13 cellular contexts compared by ENCODE assay signal in genomic region chr2:85505551-85506238, GRCh38. TPM values are rescaled to one million over a fixed set of nuclear protein-coding genes. Genes with fewer than 3 reads are reported as not detected.
DNase-seq lines count a peak whose midpoint lies in the region; ATAC-seq, FAIRE-seq and TF ChIP-seq lines count a peak whose summit lies in the region.
"Had no signal": no experiment of that assay in that cellular context is flagged by ENCODE, and none has a peak within 500 bp of the region (broad histone marks: within the 10 kb centered on the region; RNA-seq: fewer than 3 reads in every experiment).

No MANE protein-coding gene starts in this region.

- no peaks in the 10 kb centered on the region for H4K20me1 ChIP-seq in keratinocyte (ENCODE audit: control insufficient read depth, extremely low read depth, insufficient read depth, low read length)

- no peak for DNase-seq in Peyer's patch
- no peak for DNase-seq in keratinocyte (ENCODE audit: low read depth, low spot score)
- DNase-seq in thyroid gland, result no peak
- no peak for DNase-seq in RCC 7860 (ENCODE audit: low spot score)
- no peak for DNase-seq in NCI-H748 treated with DMSO at 0.1 percent for 48 hours (lab: John Stamatoyannopoulos, UW)
- DNase-seq: activated CD8-positive, alpha-beta T cell treated with anti-CD3 and anti-CD28 coated beads, Interleukin-2, amount 10 ng/mL, durations not matched to agents 7 days and 5 days; CD8-positive, alpha-beta memory T cell; GF-D8; H9; naive B cell had no signal

- peak overlapping the region; percentile 3 to 75 (median 34) for H3K27ac ChIP-seq in Peyer's patch
- peak overlapping the region; percentile 91 for H3K27ac ChIP-seq in keratinocyte (ENCODE audit: control insufficient read depth, insufficient read depth, low read length)
- H3K27ac ChIP-seq in thyroid gland, result peak overlapping the region in 2 of 3 donors; percentile 56 to 64

- H3K79me2 ChIP-seq in keratinocyte (ENCODE audit: control insufficient read depth, insufficient read depth, low read length), result no peaks in the 10 kb centered on the region

- no peaks in the 10 kb centered on the region for H3K27me3 ChIP-seq in Peyer's patch
- no peaks in the 10 kb centered on the region for H3K27me3 ChIP-seq in keratinocyte (ENCODE audit: control insufficient read depth, extremely low read depth, insufficient read depth, low read length)
- H3K27me3 ChIP-seq in thyroid gland, result no peaks in the 10 kb centered on the region

- peaks cover 0 to 26% (median 3%) of the 10 kb centered on the region in 4 donors for H3K4me1 ChIP-seq in Peyer's patch
- peaks cover 37% of the 10 kb centered on the region for H3K4me1 ChIP-seq in keratinocyte (ENCODE audit: control insufficient read depth, extremely low read depth, insufficient read depth, low read length)
- H3K4me1 ChIP-seq in thyroid gland, result peaks cover 3 to 34% of the 10 kb centered on the region in 2 donors

- no peak overlapping the region for H3K4me3 ChIP-seq in Peyer's patch
- H3K4me3 ChIP-seq in keratinocyte (ENCODE audit: control insufficient read depth in 2 of 3, extremely low read depth in 1 of 3, insufficient read depth in 2 of 3, low read depth in 1 of 3, low read length in 3 of 3), result no peak overlapping the region
- H3K4me3 ChIP-seq in thyroid gland (replicated peaks in 1 of 3), result no peak overlapping the region

- no peak overlapping the region for H3K4me3 Mint-ChIP-seq in brain
- H3K4me3 Mint-ChIP-seq: activated CD8-positive, alpha-beta T cell treated with anti-CD3 and anti-CD28 coated beads, Interleukin-2, amount 10 ng/mL, durations not matched to agents 7 days and 5 days; CD8-positive, alpha-beta memory T cell; central memory CD8-positive, alpha-beta T cell; H9; naive B cell had no signal

- dilution Hi-C loops in keratinocyte (cut with MboI; ENCODE audit: extremely low pct_ligation_motif_present, low sequenced_read_pairs), result no loop called here

- H3K36me3 Mint-ChIP-seq in brain, result no peaks in the 10 kb centered on the region
- H3K36me3 Mint-ChIP-seq: CD8-positive, alpha-beta memory T cell; naive B cell had no signal

- 81 to 85% methylated on average over 10 of the region's 10 CpGs for WGBS in thyroid gland, 2 donors

- ATAC-seq in GM19324 (IDR thresholded peaks at IDR 0.05; ENCODE audit: low FRiP score, unreplicated experiment), result no peak
- ATAC-seq: activated CD8-positive, alpha-beta T cell treated with anti-CD3 and anti-CD28 coated beads, Interleukin-2, amount 10 ng/mL, durations not matched to agents 7 days and 5 days had no signal

- intact Hi-C loops in thyroid gland (cut with DNase I), result no loop called here

- no peaks in the 10 kb centered on the region for H3K9me1 ChIP-seq in keratinocyte (ENCODE audit: control insufficient read depth, extremely low read depth, insufficient read depth, low read length)

- no peaks in the 10 kb centered on the region for H3K36me3 ChIP-seq in Peyer's patch
- no peaks in the 10 kb centered on the region for H3K36me3 ChIP-seq in keratinocyte (ENCODE audit: control insufficient read depth in 2 of 2, extremely low read depth in 1 of 2, insufficient read depth in 2 of 2, low read length in 2 of 2)
- no peaks in the 10 kb centered on the region for H3K36me3 ChIP-seq in thyroid gland

- FAIRE-seq in keratinocyte (lab: Jason Lieb, UNC) (no peak), RCC 7860 (lab: Jason Lieb, UNC) (no peak)

- TF ChIP-seq POLR2A in Peyer's patch (IDR thresholded peaks at IDR 0.05), result no peak
- no peak for TF ChIP-seq POLR2A in thyroid gland (IDR thresholded peaks at IDR 0.05)

- H3K4me1 Mint-ChIP-seq in brain, result peaks cover 21% of the 10 kb centered on the region
- H3K4me1 Mint-ChIP-seq: CD8-positive, alpha-beta memory T cell; central memory CD8-positive, alpha-beta T cell had no signal

- no peak overlapping the region for H2AFZ ChIP-seq in keratinocyte (ENCODE audit: control insufficient read depth, low read length)

- H3K9ac ChIP-seq in keratinocyte (ENCODE audit: control insufficient read depth, extremely low read depth, insufficient read depth, low read length), result peak overlapping the region; percentile 34

- peaks cover 4% of the 10 kb centered on the region for H3K27me3 Mint-ChIP-seq in brain
- H3K27me3 Mint-ChIP-seq: central memory CD8-positive, alpha-beta T cell had no signal

- peak overlapping the region; percentile 31 for H3K4me2 ChIP-seq in keratinocyte (ENCODE audit: control insufficient read depth, extremely low read depth, insufficient read depth, low read depth, low read length)

- peak overlapping the region in 3 of 5 experiments; percentile 3 to 82 (median 52) for H3K27ac Mint-ChIP-seq in brain
- H3K27ac Mint-ChIP-seq: activated CD8-positive, alpha-beta T cell treated with anti-CD3 and anti-CD28 coated beads, Interleukin-2, amount 10 ng/mL, durations not matched to agents 7 days and 5 days; H9; naive B cell had no signal

- no peaks in the 10 kb centered on the region for H3K9me3 ChIP-seq in Peyer's patch
- H3K9me3 ChIP-seq in keratinocyte (ENCODE audit: control insufficient read depth, low read depth, low read length), result no peaks in the 10 kb centered on the region
- no peaks in the 10 kb centered on the region for H3K9me3 ChIP-seq in thyroid gland

- TF ChIP-seq CTCF in Peyer's patch (IDR thresholded peaks at IDR 0.05) (no peak), brain (conservative IDR thresholded peaks at IDR 0.05) (no peak), keratinocyte (optimal IDR thresholded peaks at IDR 0.05 in 1 of 3, IDR thresholded peaks at IDR 0.05 in 1 of 3, conservative IDR thresholded peaks at IDR 0.05 in 1 of 3; ENCODE audit: extremely low read depth in 1 of 3, insufficient read depth in 2 of 3, low read length in 3 of 3) (no peak), thyroid gland (IDR thresholded peaks at IDR 0.05) (no peak)

- peaks cover 0 to 10% (median 0%) of the 10 kb centered on the region in 5 experiments for H3K9me3 Mint-ChIP-seq in brain
- H3K9me3 Mint-ChIP-seq: CD8-positive, alpha-beta memory T cell; central memory CD8-positive, alpha-beta T cell; naive B cell had no signal

RNA-seq across cellular contexts. Expression of gene MAT2A, which starts 33.3 kb away (rescaled TPM):
- total RNA-seq in Peyer's patch (100 to 1,000 TPM; 113 to 189 (median 140) TPM), thyroid gland (100 to 1,000 TPM; 303 to 511 (median 354) TPM)
- polyA plus RNA-seq in brain (ENCODE audit: insufficient read depth, low read depth, low replicate concordance) (51.8 TPM), keratinocyte (304 to 353 TPM (median 304 TPM) in 3 replicates)
- 57.4 TPM for polyA plus RNA-seq in keratinocyte (2011; ENCODE audit: low read depth)
- 94.8 and 181 TPM in 2 replicates for polyA plus RNA-seq in keratinocyte (2011; cell fraction: cytosol; rRNA removed)
- 658 and 880 TPM in 2 replicates for polyA plus RNA-seq in keratinocyte (2011; cell fraction: nucleus; rRNA removed)
- polyA plus RNA-seq in keratinocyte (2012; ENCODE audit: low replicate concordance), result 173 and 177 TPM in 2 replicates
- polyA minus RNA-seq in keratinocyte, result 103 to 407 TPM (median 336 TPM) in 3 replicates
- polyA minus RNA-seq in keratinocyte (2011; cell fraction: cytosol; rRNA and poly(A)+ RNA removed), result 279 TPM
- polyA minus RNA-seq in keratinocyte (2011; cell fraction: nucleus; rRNA and poly(A)+ RNA removed), result 276 and 293 TPM in 2 replicates

RNA-seq across cellular contexts. Expression of gene GGCX, which starts 55.6 kb away (rescaled TPM):
- total RNA-seq in Peyer's patch (10 to 100 TPM; 21.3 to 38.0 (median 31.1) TPM), thyroid gland (10 to 100 TPM; 39.5 to 81.9 (median 51.6) TPM)
- polyA plus RNA-seq in brain (ENCODE audit: insufficient read depth, low read depth, low replicate concordance) (33.4 TPM), keratinocyte (34.3 to 39.1 TPM (median 35.6 TPM) in 3 replicates)
- polyA plus RNA-seq in keratinocyte (2011; ENCODE audit: low read depth), result 4.1 TPM
- polyA plus RNA-seq in keratinocyte (2011; cell fraction: cytosol; rRNA removed), result 19.5 and 21.6 TPM in 2 replicates
- 58.3 and 60.4 TPM in 2 replicates for polyA plus RNA-seq in keratinocyte (2011; cell fraction: nucleus; rRNA removed)
- 15.0 and 31.9 TPM in 2 replicates for polyA plus RNA-seq in keratinocyte (2012; ENCODE audit: low replicate concordance)
- polyA minus RNA-seq in keratinocyte, result 63.9 to 70.2 TPM (median 64.7 TPM) in 3 replicates
- 19.8 TPM for polyA minus RNA-seq in keratinocyte (2011; cell fraction: cytosol; rRNA and poly(A)+ RNA removed)
- polyA minus RNA-seq in keratinocyte (2011; cell fraction: nucleus; rRNA and poly(A)+ RNA removed), result 54.3 and 79.6 TPM in 2 replicates

Comparison
In these comparisons a context has a peak if more than half of its experiments do, and no peak if none do; other contexts are left out.
1. H3K27ac ChIP-seq: peak in every context shown above with its lines; median percentile 91 in keratinocyte; 60 in thyroid gland; 34 in Peyer's patch.